20 cellular contexts compared by ENCODE assay signal in the genomic region with DNA sequence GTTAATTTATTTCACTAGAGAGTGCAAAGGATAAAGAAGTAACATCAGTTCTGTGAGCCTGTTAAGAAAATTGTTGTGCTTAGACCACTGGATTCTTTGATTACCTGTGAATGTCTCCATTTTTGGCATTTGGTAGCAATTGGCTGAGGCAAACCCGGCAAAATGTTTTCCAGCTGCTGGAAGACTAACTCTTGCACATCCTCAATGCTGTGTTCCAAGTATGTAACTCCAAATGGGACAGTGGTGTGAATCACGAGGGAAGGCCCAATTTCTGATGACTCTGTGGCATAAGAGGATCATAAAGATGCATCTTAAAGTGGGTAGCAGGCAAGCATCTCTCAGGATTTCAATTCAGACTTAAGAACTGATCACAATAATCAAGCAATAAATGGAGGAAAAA.
DNase-seq lines count a peak whose midpoint lies in the region; ATAC-seq, FAIRE-seq and TF ChIP-seq lines count a peak whose summit lies in the region.
"Had no signal": no experiment of that assay in that cellular context is flagged by ENCODE, and none has a peak within 500 bp of the region (broad histone marks: within the 10 kb centered on the region; RNA-seq: fewer than 3 reads in every experiment).

No MANE protein-coding gene starts in this region.

- no peak overlapping the region for H2BK120ac ChIP-seq in mesenchymal stem cell (ENCODE audit: low read depth, low read length)

- H3K79me1 ChIP-seq in mesenchymal stem cell (replicated peaks; ENCODE audit: low read length, poor library complexity, severe bottlenecking): no peaks in the 10 kb centered on the region

- H3K36me3 ChIP-seq in OCI-LY3 (replicated peaks; ENCODE audit: low read depth, low read length) (peaks cover 3% of the 10 kb centered on the region), mesenchymal stem cell (ENCODE audit: control insufficient read depth in 1 of 2, insufficient read depth in 2 of 2, low read depth in 1 of 2, low read length in 2 of 2) (no peaks in the 10 kb centered on the region)
- H3K36me3 ChIP-seq: BE2C had no signal

- H3K4me3 ChIP-seq in OCI-LY3 (ENCODE audit: low read length) (no peak overlapping the region), mesenchymal stem cell (ENCODE audit: insufficient read depth in 1 of 2, low read depth in 1 of 2, low read length in 2 of 2) (no peak overlapping the region)
- H3K4me3 ChIP-seq: GM23338 had no signal

- DNase-seq in GM12891 (ENCODE audit: insufficient read length, low spot score) (no peak), fibroblast of peridontal ligament (ENCODE audit: extremely low read depth) (peak; percentile 3), T-helper 2 cell (no peak), mesenchymal stem cell (no peak), HCEC 1CT (no peak), cerebellar cortex (ENCODE audit: low spot score) (no peak)
- DNase-seq: BE2C; CD4-positive, alpha-beta memory T cell; COR-L47; DMS153; DND-41; GDM1; H9 had no signal

- H3K27me3 Mint-ChIP-seq in stimulated activated memory B cell treated with anti-CD40 and anti-IgM and Interleukin-4, amounts not matched to agents 10 μg/mL and 1 μg/mL and 100 μg/mL, for 72 hours: no peaks in the 10 kb centered on the region
- H3K27me3 Mint-ChIP-seq: CD4-positive, alpha-beta memory T cell; IgD-negative memory B cell had no signal

- H2AFZ ChIP-seq in OCI-LY3 (ENCODE audit: low read depth, low read length): no peak overlapping the region
- no peak overlapping the region for H2AFZ ChIP-seq in mesenchymal stem cell (ENCODE audit: low read depth, low read length)
- H2AFZ ChIP-seq: GM23338 had no signal

- H3K14ac ChIP-seq in mesenchymal stem cell (ENCODE audit: low read length in 2 of 2): no peak overlapping the region

- H3K4me3 Mint-ChIP-seq in stimulated activated memory B cell treated with anti-CD40 and anti-IgM and Interleukin-4, amounts not matched to agents 10 μg/mL and 1 μg/mL and 100 μg/mL, for 72 hours: no peak overlapping the region
- H3K4me3 Mint-ChIP-seq: CD4-positive, alpha-beta memory T cell; GM23338; H9; IgD-negative memory B cell had no signal

- H3K27ac Mint-ChIP-seq in stimulated activated memory B cell treated with anti-CD40 and anti-IgM and Interleukin-4, amounts not matched to agents 10 μg/mL and 1 μg/mL and 100 μg/mL, for 72 hours: peak overlapping the region; percentile 20
- H3K27ac Mint-ChIP-seq: CD4-positive, alpha-beta memory T cell; GM23338; H9; IgD-negative memory B cell had no signal

- H4K8ac ChIP-seq in mesenchymal stem cell (ENCODE audit: low read length): no peak overlapping the region

- no peak overlapping the region for H2AK5ac ChIP-seq in mesenchymal stem cell (ENCODE audit: low read length, severe bottlenecking)

- FAIRE-seq in GM12891 (lab: Jason Lieb, UNC): peak; percentile 16
- FAIRE-seq: A204.1, D721Med had no signal

- H3K4me1 ChIP-seq in OCI-LY3 (ENCODE audit: low read length): peaks cover 61% of the 10 kb centered on the region
- H3K4me1 ChIP-seq in mesenchymal stem cell (ENCODE audit: control insufficient read depth, insufficient read depth, low read depth, low read length): no peaks in the 10 kb centered on the region
- H3K4me1 ChIP-seq: BE2C had no signal

- no peak overlapping the region for H2BK12ac ChIP-seq in mesenchymal stem cell (ENCODE audit: low read length in 2 of 2)

- no peaks in the 10 kb centered on the region for H4K20me1 ChIP-seq in OCI-LY3 (ENCODE audit: insufficient read depth, low read length)

- H3K23ac ChIP-seq in mesenchymal stem cell (ENCODE audit: low read length in 2 of 2): no peak overlapping the region

- H3K4me2 ChIP-seq in OCI-LY3 (ENCODE audit: low read length) (0 out of 2 replicates have a peak overlapping the region, but pooled peaks have one; percentile 56), mesenchymal stem cell (ENCODE audit: low read length, poor library complexity, severe bottlenecking) (no peak overlapping the region)
- H3K4me2 ChIP-seq: GM23338 had no signal

- no peak overlapping the region for H3K4ac ChIP-seq in mesenchymal stem cell (ENCODE audit: low read depth in 1 of 2, low read length in 2 of 2)

- H3K27ac ChIP-seq in OCI-LY3 (ENCODE audit: low read length) (no peak overlapping the region), mesenchymal stem cell (ENCODE audit: low read length, poor library complexity, severe bottlenecking) (no peak overlapping the region)
- H3K27ac ChIP-seq: C4-2B had no signal

- H3K79me2 ChIP-seq in OCI-LY3 (ENCODE audit: low read length): no peaks in the 10 kb centered on the region

- no peak overlapping the region for H2BK15ac ChIP-seq in mesenchymal stem cell (ENCODE audit: low read depth, poor library complexity, severe bottlenecking)

- H3K9ac ChIP-seq in OCI-LY3 (ENCODE audit: low read length) (no peak overlapping the region), mesenchymal stem cell (ENCODE audit: low read length) (no peak overlapping the region)

- TF ChIP-seq CTCF in OCI-LY3 (IDR thresholded peaks at IDR 0.05; ENCODE audit: low read depth, low read length): no peak

- H4K91ac ChIP-seq in mesenchymal stem cell (ENCODE audit: low read length): no peak overlapping the region

- H3K9me3 ChIP-seq in OCI-LY3 (ENCODE audit: insufficient read depth, low read length) (no peaks in the 10 kb centered on the region), mesenchymal stem cell (ENCODE audit: control insufficient read depth, low read length) (peaks cover 13% of the 10 kb centered on the region)
- H3K9me3 ChIP-seq: BE2C had no signal

- H3K27me3 ChIP-seq in OCI-LY3 (ENCODE audit: low read depth, low read length): no peaks in the 10 kb centered on the region
- H3K27me3 ChIP-seq in mesenchymal stem cell (ENCODE audit: control insufficient read depth in 1 of 2, insufficient read depth in 1 of 2, low read length in 2 of 2): no peaks in the 10 kb centered on the region
- H3K27me3 ChIP-seq: BE2C had no signal

- TF ChIP-seq POLR2A in GM12891 (IDR thresholded peaks at IDR 0.05; ENCODE audit: low read depth, low read length): no peak

- H3K4me1 Mint-ChIP-seq in stimulated activated memory B cell treated with anti-CD40 and anti-IgM and Interleukin-4, amounts not matched to agents 10 μg/mL and 1 μg/mL and 100 μg/mL, for 72 hours: peaks cover 57% of the 10 kb centered on the region
- H3K4me1 Mint-ChIP-seq: CD4-positive, alpha-beta memory T cell; H9 had no signal

- no peak overlapping the region for H2BK5ac ChIP-seq in mesenchymal stem cell (ENCODE audit: low read depth, low read length, poor library complexity, severe bottlenecking)

- H3K18ac ChIP-seq in mesenchymal stem cell (ENCODE audit: low read depth in 1 of 2, low read length in 2 of 2): no peak overlapping the region

- H3K36me3 Mint-ChIP-seq in stimulated activated memory B cell treated with anti-CD40 and anti-IgM and Interleukin-4, amounts not matched to agents 10 μg/mL and 1 μg/mL and 100 μg/mL, for 72 hours: peaks cover 18% of the 10 kb centered on the region

- peaks cover 6% of the 10 kb centered on the region for H3K9me3 Mint-ChIP-seq in stimulated activated memory B cell treated with anti-CD40 and anti-IgM and Interleukin-4, amounts not matched to agents 10 μg/mL and 1 μg/mL and 100 μg/mL, for 72 hours

- ATAC-seq in stimulated activated memory B cell treated with anti-CD40 and anti-IgM and Interleukin-4, amounts not matched to agents 10 μg/mL and 1 μg/mL and 100 μg/mL, for 72 hours: no peak
- ATAC-seq: GM23338 had no signal

- 86% methylated on average over 2 of the region's 2 CpGs for WGBS in mesenchymal stem cell

TF ChIP-seq in GM12891, 5 proteins besides CTCF, POLR2A, EP300 and RAD21:
- no peak for TF ChIP-seq POLR2AphosphoS5 (IDR thresholded peaks at IDR 0.05; ENCODE audit: low read depth, low read length)
TF ChIP-seq in GM12891: peak in this region for 0.
